In genomic region chr10:93287775-93288174, GRCh38 we compare ENCODE assay signal across 17 cellular contexts.
DNase-seq lines count a peak whose midpoint lies in the region; ATAC-seq and TF ChIP-seq lines count a peak whose summit lies in the region.
"Had no signal": no experiment of that assay in that cellular context is flagged by ENCODE, and none has a peak within 500 bp of the region (broad histone marks: within the 10 kb centered on the region; RNA-seq: fewer than 3 reads in every experiment).

No MANE protein-coding gene starts in this region.

- WGBS in HUES64 = 91% methylated on average over 1 of the region's 1 CpG
- 71% methylated on average over 1 of the region's 1 CpG; no CpG with 5 or more reads in 1 of the 2 experiments for WGBS in mesodermal cell (ENCODE audit: insufficient coverage in 2 of 2), 2 experiments
- WGBS in thyroid gland, 2 donors = 91 to 95% methylated on average over 1 of the region's 1 CpG

- H3K4me3 ChIP-seq in HUES64 (ENCODE audit: low read length) (no peak overlapping the region), mesodermal cell (ENCODE audit: extremely low read depth, insufficient read depth, low read length, poor library complexity, severe bottlenecking) (no peak overlapping the region), thyroid gland (replicated peaks in 1 of 3) (no peak overlapping the region)
- H3K4me3 ChIP-seq: HAP-1 had no signal

- TF ChIP-seq CTCF in thyroid gland (IDR thresholded peaks at IDR 0.05) = no peak
- no peak for TF ChIP-seq CTCF in foreskin keratinocyte (conservative IDR thresholded peaks at IDR 0.05)

- H3K4me1 ChIP-seq in HUES64 (ENCODE audit: insufficient read depth, low read length) (peaks cover 4% of the 10 kb centered on the region; the same call in 1 of the 2 replicates), mesodermal cell (ENCODE audit: control insufficient read depth, insufficient read depth, low read length, poor library complexity, severe bottlenecking) (peaks cover 10% of the 10 kb centered on the region), thyroid gland (peaks cover 6 to 19% of the 10 kb centered on the region in 2 donors), foreskin keratinocyte (no peaks in the 10 kb centered on the region)

- no peak overlapping the region for H3K9ac ChIP-seq in HUES64 (ENCODE audit: low read depth, low read length)

- DNase-seq in glomerular visceral epithelial cell (ENCODE audit: extremely low spot score) (peak; percentile 17), thyroid gland (peak; percentile 16 to 50), foreskin keratinocyte (no peak), GM19238 (ENCODE audit: insufficient read length, low spot score) (no peak), sciatic nerve (ENCODE audit: low spot score) (no peak), Ammon's horn (ENCODE audit: low spot score) (no peak)
- DNase-seq: DMS153, EL, Karpas-422, NCI-H1105 treated with DMSO at 0.1 percent for 48 hours, NCI-H187, NCI-H446, NCI-H748 treated with DMSO at 0.1 percent for 48 hours, PC-3 had no signal

- H3K9me3 ChIP-seq in HUES64 (ENCODE audit: insufficient read depth, low read depth, low read length) (no peaks in the 10 kb centered on the region), mesodermal cell (ENCODE audit: control insufficient read depth, low read length) (no peaks in the 10 kb centered on the region), thyroid gland (no peaks in the 10 kb centered on the region)
- H3K9me3 ChIP-seq: HAP-1 had no signal

- no peak for ATAC-seq in foreskin keratinocyte
- ATAC-seq in sciatic nerve = no peak
- ATAC-seq: PC-3 had no signal

- H3K27ac ChIP-seq in HUES64 (ENCODE audit: low read depth, low read length) (peak overlapping the region; percentile 1; the same call in 1 of the 2 replicates), mesodermal cell (ENCODE audit: low read depth, low read length, severe bottlenecking) (peak overlapping the region; percentile 8), thyroid gland (peak overlapping the region; percentile 24 to 66 (median 44)), foreskin keratinocyte (no peak overlapping the region)

- H3K36me3 ChIP-seq in HUES64 (ENCODE audit: insufficient read depth, low read length) (no peaks in the 10 kb centered on the region), mesodermal cell (ENCODE audit: control insufficient read depth, insufficient read depth, low read length) (no peaks in the 10 kb centered on the region), thyroid gland (no peaks in the 10 kb centered on the region)
- H3K36me3 ChIP-seq: HAP-1 had no signal

- TF ChIP-seq POLR2A in thyroid gland (IDR thresholded peaks at IDR 0.05) = no peak

- H3K27me3 ChIP-seq in HUES64 (ENCODE audit: insufficient read depth, low read length) = no peaks in the 10 kb centered on the region
- H3K27me3 ChIP-seq in thyroid gland = no peaks in the 10 kb centered on the region
- H3K27me3 ChIP-seq in foreskin keratinocyte = no peaks in the 10 kb centered on the region

- intact Hi-C loops in thyroid gland (cut with DNase I) = loop anchor here (5.0 kb wide), 1 partner anchor 170 kb away; no protein-coding TSS in a partner anchor
- intact Hi-C loops in sciatic nerve (cut with DNase I) = no loop called here

Comparison
In these comparisons a context has a peak if more than half of its experiments do, and no peak if none do; other contexts are left out.
1. DNase-seq: peak in glomerular visceral epithelial cell (single experiment) and thyroid gland (2 of 2); none in foreskin keratinocyte (0 of 2), GM19238 (single experiment), sciatic nerve (single experiment) and Ammon's horn (single experiment).